In the genomic region with DNA sequence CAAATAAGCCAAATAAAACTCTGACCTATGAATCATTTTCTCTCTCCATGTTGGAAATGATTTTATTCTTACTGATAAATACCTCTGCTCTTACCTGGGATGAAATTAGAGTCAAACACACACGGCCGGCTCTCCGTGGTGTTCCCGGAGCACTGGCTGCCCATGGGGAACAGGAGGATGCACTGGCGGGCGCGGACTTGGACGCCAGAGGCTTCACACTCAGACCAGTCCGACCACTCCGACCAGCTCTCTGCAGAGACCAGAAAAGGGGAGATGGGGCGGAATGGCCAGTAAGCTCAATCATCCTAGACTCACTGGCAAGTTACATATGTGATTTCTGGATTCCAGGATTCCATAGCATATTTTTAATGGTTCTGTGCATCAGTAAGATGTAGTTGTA, we compare ENCODE assay signal across 7 cellular contexts.
"Had no signal": no experiment of that assay in that cellular context is flagged by ENCODE, and none has a peak within 500 bp of the region (broad histone marks: within the 10 kb centered on the region; RNA-seq: fewer than 3 reads in every experiment).

No MANE protein-coding gene starts in this region.

- DNase-seq: IMR-90, KBM-7, KG1 had no signal

- H3K4me3 Mint-ChIP-seq: IgD-negative memory B cell had no signal

- H3K4me3 ChIP-seq: K562 had no signal

- H3K36me3 Mint-ChIP-seq: IgD-negative memory B cell had no signal

- ATAC-seq: HepG2, K562 had no signal

- H3K27ac Mint-ChIP-seq: IgD-negative memory B cell had no signal

- H3K27ac ChIP-seq: HL-60 had no signal

- H3K27me3 Mint-ChIP-seq: IgD-negative memory B cell had no signal
